8 cellular contexts compared by ENCODE assay signal in the genomic region with DNA sequence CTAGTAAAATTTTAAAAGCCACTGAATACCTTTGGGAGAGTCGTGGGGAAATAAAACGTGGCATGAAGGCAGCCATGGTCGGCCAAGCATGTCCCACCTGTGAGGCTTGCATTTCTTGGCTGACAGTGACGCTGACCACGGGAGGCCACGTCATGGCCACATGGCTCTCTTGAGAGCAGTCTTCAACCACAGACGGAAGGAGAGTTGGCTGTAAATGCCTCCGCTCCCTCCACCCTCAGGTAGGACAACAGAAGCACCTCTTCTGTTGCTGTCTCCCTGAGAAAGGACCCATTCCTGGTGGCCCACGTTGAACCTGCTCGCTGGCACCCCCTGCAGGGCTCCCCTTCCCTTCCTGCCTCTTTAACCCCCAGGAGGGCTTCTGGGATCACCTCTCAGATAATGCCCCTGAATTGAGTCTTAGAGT. TPM values are rescaled to one million over a fixed set of nuclear protein-coding genes. Genes with fewer than 3 reads are reported as not detected.
DNase-seq lines count a peak whose midpoint lies in the region; ATAC-seq, FAIRE-seq and TF ChIP-seq lines count a peak whose summit lies in the region.

No MANE protein-coding gene starts in this region.

- no peaks in the 10 kb centered on the region for H3K4me1 ChIP-seq in CD8-positive, alpha-beta T cell (ENCODE audit: insufficient read depth, low read length)
- no peaks in the 10 kb centered on the region for H3K4me1 ChIP-seq in astrocyte (ENCODE audit: insufficient read depth, low read length)

- no peak for FAIRE-seq in astrocyte (lab: Jason Lieb, UNC)

- no peaks in the 10 kb centered on the region for H3K36me3 ChIP-seq in CD8-positive, alpha-beta T cell (ENCODE audit: insufficient read depth, low read length)
- no peaks in the 10 kb centered on the region for H3K36me3 ChIP-seq in astrocyte (ENCODE audit: insufficient read depth, low read length)

- peak overlapping the region; percentile 69 for H2AFZ ChIP-seq in astrocyte (ENCODE audit: low read depth, low read length)

- peaks cover 2% of the 10 kb centered on the region for H3K27me3 Mint-ChIP-seq in CD8-positive, alpha-beta T cell (ENCODE audit: low read depth)
- H3K27me3 Mint-ChIP-seq in astrocyte (ENCODE audit: low read depth, unreplicated experiment) (peaks cover 14% of the 10 kb centered on the region), naive B cell (peaks cover 8 to 23% (median 11%) of the 10 kb centered on the region in 3 donors)

- CTCF ChIA-PET in CD8-positive, alpha-beta T cell (lab: Charles Lee): no interaction called here

- no peak overlapping the region for H3K4me3 Mint-ChIP-seq in CD8-positive, alpha-beta T cell
- no peak overlapping the region for H3K4me3 Mint-ChIP-seq in astrocyte (ENCODE audit: unreplicated experiment)
- peak overlapping the region in 3 of 8 donors; percentile 26 to 88 (median 36) for H3K4me3 Mint-ChIP-seq in naive B cell

- TF ChIP-seq CTCF in CD8-positive, alpha-beta T cell (IDR thresholded peaks at IDR 0.05): peak; percentile 20
- peak; percentile 17 for TF ChIP-seq CTCF in astrocyte (IDR thresholded peaks at IDR 0.05; ENCODE audit: insufficient read depth, low read depth, low read length)

- no peaks in the 10 kb centered on the region for H4K20me1 ChIP-seq in astrocyte (ENCODE audit: insufficient read depth, low read length)

- POLR2A ChIA-PET in CD8-positive, alpha-beta T cell (lab: Charles Lee): no interaction called here

- no peaks in the 10 kb centered on the region for H3K9me3 Mint-ChIP-seq in CD8-positive, alpha-beta T cell
- H3K9me3 Mint-ChIP-seq in astrocyte (ENCODE audit: unreplicated experiment): no peaks in the 10 kb centered on the region
- no peaks in the 10 kb centered on the region for H3K9me3 Mint-ChIP-seq in naive B cell

- no peaks in the 10 kb centered on the region for H3K9me3 ChIP-seq in CD8-positive, alpha-beta T cell (ENCODE audit: low read length)
- H3K9me3 ChIP-seq in astrocyte (ENCODE audit: insufficient read depth, low read depth, low read length): no peaks in the 10 kb centered on the region

- DNase-seq in CD8-positive, alpha-beta T cell: no peak
- DNase-seq in KBM-7: peak; percentile 80
- DNase-seq in astrocyte (ENCODE audit: low read depth): no peak
- peak; percentile 68 for DNase-seq in naive B cell
- no peak for DNase-seq in HCEC 1CT
- DNase-seq in mucosa of gallbladder (ENCODE audit: low spot score): no peak

- no peak overlapping the region for H3K4me3 ChIP-seq in CD8-positive, alpha-beta T cell (ENCODE audit: low read depth, low read length)
- no peak overlapping the region for H3K4me3 ChIP-seq in astrocyte (ENCODE audit: insufficient read depth, low read depth, low read length)

- H3K4me2 ChIP-seq in astrocyte (ENCODE audit: low read length): no peak overlapping the region

- no peaks in the 10 kb centered on the region for H3K27me3 ChIP-seq in CD8-positive, alpha-beta T cell (ENCODE audit: insufficient read depth, low read length)
- no peaks in the 10 kb centered on the region for H3K27me3 ChIP-seq in astrocyte (ENCODE audit: insufficient read depth, low read length)

- no peak overlapping the region for H3K27ac ChIP-seq in CD8-positive, alpha-beta T cell (ENCODE audit: low read depth, low read length)
- H3K27ac ChIP-seq in astrocyte (ENCODE audit: low read depth, low read length): no peak overlapping the region

- no peaks in the 10 kb centered on the region for H3K79me2 ChIP-seq in astrocyte (ENCODE audit: insufficient read depth, low read length)

- no peak overlapping the region for H3K27ac Mint-ChIP-seq in CD8-positive, alpha-beta T cell
- H3K27ac Mint-ChIP-seq in astrocyte (ENCODE audit: unreplicated experiment): no peak overlapping the region
- peak overlapping the region; percentile 56 to 98 (median 86) for H3K27ac Mint-ChIP-seq in naive B cell

- H3K36me3 Mint-ChIP-seq in CD8-positive, alpha-beta T cell: no peaks in the 10 kb centered on the region
- H3K36me3 Mint-ChIP-seq in astrocyte (ENCODE audit: low read depth, unreplicated experiment) (no peaks in the 10 kb centered on the region), naive B cell (no peaks in the 10 kb centered on the region)

- no peak for ATAC-seq in CD8-positive, alpha-beta T cell
- peak; percentile 65 for ATAC-seq in GM18867 (IDR thresholded peaks at IDR 0.05; ENCODE audit: unreplicated experiment)
- ATAC-seq in naive B cell (ENCODE audit: low read depth in 2 of 2): peak; percentile 89 to 92
- no peak for ATAC-seq in HG02938 (IDR thresholded peaks at IDR 0.05; ENCODE audit: unreplicated experiment)

- H3K4me1 Mint-ChIP-seq in CD8-positive, alpha-beta T cell (ENCODE audit: low read depth): peaks cover 2% of the 10 kb centered on the region
- H3K4me1 Mint-ChIP-seq in astrocyte (ENCODE audit: low read depth, unreplicated experiment) (no peaks in the 10 kb centered on the region), naive B cell (peaks cover 16 to 35% (median 21%) of the 10 kb centered on the region in 3 donors)

- intact Hi-C loops in CD8-positive, alpha-beta T cell (cut with DNase I, micrococcal nuclease): no loop called here

- in situ Hi-C loops in KBM-7 (cut with MboI; ENCODE audit: low pct_unique_long_range_greater_than_20kb, low sequenced_read_pairs): loop anchor here (10.0 kb wide), 1 partner anchor 53 kb away; no protein-coding TSS in a partner anchor

- H3K9ac ChIP-seq in astrocyte (ENCODE audit: low read length): no peak overlapping the region

RNA-seq across cellular contexts. Expression of a gene that starts 10.6 kb away (rescaled TPM):
- total RNA-seq in CD8-positive, alpha-beta T cell: under 1 TPM in 1 of 2 experiments, not detected in 1; 0.22 TPM
- total RNA-seq in astrocyte (not detected in 2 replicates), mucosa of gallbladder (7.8 TPM)
- 10 to 100 TPM in 4 of 6 donors, 1 to 10 TPM in 1, under 1 TPM in 1; 0.17 to 30.8 (median 17.9) TPM for polyA plus RNA-seq in naive B cell (ENCODE audit: low read depth in 6 of 6)

RNA-seq across cellular contexts. Expression of a gene that starts 11.1 kb away (rescaled TPM):
- total RNA-seq in CD8-positive, alpha-beta T cell: 10 to 100 TPM; 49.9 to 58.2 TPM
- total RNA-seq in astrocyte: 51.2 and 56.6 TPM in 2 replicates
- 10 to 100 TPM; 54.7 to 78.0 (median 61.8) TPM for polyA plus RNA-seq in naive B cell (ENCODE audit: low read depth in 6 of 6)
- 68.1 TPM for total RNA-seq in mucosa of gallbladder

RNA-seq across cellular contexts. Expression of a gene that starts 22.1 kb away (rescaled TPM):
- not detected for total RNA-seq in CD8-positive, alpha-beta T cell
- total RNA-seq in astrocyte (20.5 and 23.2 TPM in 2 replicates), mucosa of gallbladder (76.0 TPM)
- polyA plus RNA-seq in naive B cell (ENCODE audit: low read depth in 6 of 6): not detected

RNA-seq across cellular contexts. Expression of a gene that starts 29.9 kb away (rescaled TPM):
- total RNA-seq in CD8-positive, alpha-beta T cell: 10 to 100 TPM; 54.5 to 54.7 TPM
- total RNA-seq in astrocyte: 128 and 153 TPM in 2 replicates
- polyA plus RNA-seq in naive B cell (ENCODE audit: low read depth in 6 of 6): 10 to 100 TPM in 2 of 6 donors, 1 to 10 TPM in 4; 6.3 to 12.2 (median 8.6) TPM
- total RNA-seq in mucosa of gallbladder: 37.1 TPM

Comparison
In these comparisons a context has a peak if more than half of its experiments do, and no peak if none do; other contexts are left out.
1. ATAC-seq: peak in GM18867 (single experiment) and naive B cell (2 of 2); none in CD8-positive, alpha-beta T cell (single experiment) and HG02938 (single experiment).
2. DNase-seq: peak in KBM-7 (single experiment) and naive B cell (single experiment); none in CD8-positive, alpha-beta T cell (0 of 7), astrocyte (single experiment), HCEC 1CT (single experiment) and mucosa of gallbladder (single experiment).
3. H3K27ac Mint-ChIP-seq: peak in naive B cell (6 of 6); none in CD8-positive, alpha-beta T cell (single experiment) and astrocyte (single experiment).
4. RNA of a gene that starts 22.1 kb away (total RNA-seq): 76.0 TPM in mucosa of gallbladder (single experiment) and 20.5 to 23.2 TPM in astrocyte; not detected in CD8-positive, alpha-beta T cell; every median in the first group is over 10 times any median in the second.